ENCODE assay signal across 18 cellular contexts in genomic region chr9:78682206-78682605, GRCh38.
DNase-seq lines count a peak whose midpoint lies in the region; FAIRE-seq and TF ChIP-seq lines count a peak whose summit lies in the region.
"Had no signal": no experiment of that assay in that cellular context is flagged by ENCODE, and none has a peak within 500 bp of the region (broad histone marks: within the 10 kb centered on the region; RNA-seq: fewer than 3 reads in every experiment).

No MANE protein-coding gene starts in this region.

- H3K79me2 ChIP-seq in osteoblast (ENCODE audit: insufficient read depth, low read length) = no peaks in the 10 kb centered on the region

- no peak overlapping the region for H3K4me3 ChIP-seq in fibroblast of pulmonary artery (replicated peaks; ENCODE audit: low read depth, low read length)
- no peak overlapping the region for H3K4me3 ChIP-seq in osteoblast (ENCODE audit: insufficient read depth, low read length)
- H3K4me3 ChIP-seq in ascending aorta = no peak overlapping the region
- H3K4me3 ChIP-seq: HAP-1, SJSA1 had no signal

- H2AFZ ChIP-seq in osteoblast (ENCODE audit: low read length) = peak overlapping the region; percentile 74

- TF ChIP-seq CTCF in fibroblast of pulmonary artery (IDR thresholded peaks at IDR 0.05; ENCODE audit: low read length, missing control alignments) (no peak), osteoblast (IDR thresholded peaks at IDR 0.05; ENCODE audit: extremely low read depth, low read depth, low read length) (no peak), ascending aorta (IDR thresholded peaks at IDR 0.05) (no peak)

- H3K9me3 ChIP-seq in osteoblast (ENCODE audit: low read depth, low read length) (no peaks in the 10 kb centered on the region), ascending aorta (no peaks in the 10 kb centered on the region)
- H3K9me3 ChIP-seq: HAP-1, SJSA1 had no signal

- no peaks in the 10 kb centered on the region for H4K20me1 ChIP-seq in osteoblast (ENCODE audit: insufficient read depth, low read length)

- no peak overlapping the region for H3K4me2 ChIP-seq in osteoblast (ENCODE audit: insufficient read depth, low read length)

- H3K27me3 ChIP-seq in osteoblast (ENCODE audit: insufficient read depth, low read length) (no peaks in the 10 kb centered on the region), ascending aorta (no peaks in the 10 kb centered on the region)
- H3K27me3 ChIP-seq: SJSA1 had no signal

- no peak overlapping the region for H3K27ac ChIP-seq in osteoblast (ENCODE audit: low read depth, low read length)
- H3K27ac ChIP-seq in ascending aorta = no peak overlapping the region
- H3K27ac ChIP-seq: SJSA1 had no signal

- H3K4me1 ChIP-seq in osteoblast (ENCODE audit: insufficient read depth, low read length) (peaks cover under 1% of the 10 kb centered on the region), ascending aorta (no peaks in the 10 kb centered on the region)
- H3K4me1 ChIP-seq: HAP-1, SJSA1 had no signal

- H3K36me3 ChIP-seq in osteoblast (ENCODE audit: insufficient read depth, low read length) (no peaks in the 10 kb centered on the region), ascending aorta (no peaks in the 10 kb centered on the region)
- H3K36me3 ChIP-seq: HAP-1, SJSA1 had no signal

- intact Hi-C loops in ascending aorta (cut with DNase I) = no loop called here

- peak; percentile 51 for FAIRE-seq in G401.6 (lab: Jason Lieb, UNC)

- DNase-seq in NCI-H82 (lab: John Stamatoyannopoulos, UW) (peak; percentile 40), fibroblast of pulmonary artery (ENCODE audit: low read depth) (peak; percentile 22), osteoblast (ENCODE audit: insufficient read length, low spot score, missing footprints) (no peak), MV-4-11 (lab: John Stamatoyannopoulos, UW) (no peak), COLO829 (ENCODE audit: low spot score) (no peak), ascending aorta (ENCODE audit: low spot score in 2 of 2) (no peak)
- DNase-seq: ACHN, AML-193, COR-L47, DMS153, NCI-H1417 treated with DMSO at 0.1 percent for 48 hours, NCI-H2029, NCI-H2171, NCI-H748 treated with DMSO at 0.1 percent for 48 hours, PC-3 had no signal

Comparison
In these comparisons a context has a peak if more than half of its experiments do, and no peak if none do; other contexts are left out.
1. DNase-seq: peak in NCI-H82 (single experiment) and fibroblast of pulmonary artery (single experiment); none in osteoblast (single experiment), MV-4-11 (single experiment), COLO829 (single experiment) and ascending aorta (0 of 2).